Comparison of ENCODE assay signal across 20 cellular contexts in the genomic region with DNA sequence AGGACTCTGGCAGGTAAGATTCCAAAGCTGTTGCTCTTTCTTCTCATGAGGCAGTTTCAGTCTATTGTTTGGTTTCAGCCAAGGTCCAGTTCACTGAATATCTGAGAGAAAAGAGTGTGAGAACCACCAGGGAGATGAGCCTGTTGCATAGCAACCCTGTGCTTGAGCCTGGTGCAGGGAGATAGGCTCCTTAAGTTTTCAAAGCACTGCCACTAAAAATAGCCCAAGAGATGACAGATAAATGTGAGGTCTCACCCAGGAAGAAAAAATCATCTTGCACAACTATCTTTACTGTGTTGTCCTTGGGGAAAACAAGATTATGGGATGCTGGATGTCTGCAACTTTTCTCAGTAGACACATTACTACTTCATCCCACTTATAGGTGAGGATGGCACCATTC.
"Had no signal": no experiment of that assay in that cellular context is flagged by ENCODE, and none has a peak within 500 bp of the region (broad histone marks: within the 10 kb centered on the region; RNA-seq: fewer than 3 reads in every experiment).

No MANE protein-coding gene starts in this region.

- H3K4me1 ChIP-seq: body of pancreas, right atrium auricular region, tibial nerve had no signal

- H3K27me3 ChIP-seq: body of pancreas, right atrium auricular region, tibial nerve had no signal

- H3K36me3 ChIP-seq: right atrium auricular region, tibial nerve had no signal

- H3K9me3 ChIP-seq: body of pancreas, right atrium auricular region, tibial nerve had no signal

- ATAC-seq: activated CD4-positive, alpha-beta T cell treated with anti-CD3 and anti-CD28 coated beads for 36 hours; activated CD8-positive, alpha-beta memory T cell treated with anti-CD3 and anti-CD28 coated beads, Interleukin-2, amount 10 ng/mL, durations not matched to agents 7 days and 5 days; activated T-helper 17 cell treated with anti-CD3 and anti-CD28 coated beads, Interleukin-2, amount 50 U/mL, for 72 hours; body of pancreas; left lobe of liver; natural killer cell treated with Interleukin-12 subunit alpha and Interleukin-12 subunit beta and Interleukin-15 and Interleukin-18, amount 100 ng/mL, for 72 hours; WTC11 had no signal

- H3K36me3 Mint-ChIP-seq: activated CD8-positive, alpha-beta memory T cell treated with anti-CD3 and anti-CD28 coated beads, Interleukin-2, amount 10 ng/mL, durations not matched to agents 7 days and 5 days; activated naive CD8-positive, alpha-beta T cell treated with anti-CD3 and anti-CD28 coated beads, Interleukin-2, amount 10 ng/mL, durations not matched to agents 7 days and 5 days; mesothelial cell of epicardium; natural killer cell treated with Interleukin-12 subunit alpha and Interleukin-12 subunit beta and Interleukin-15 and Interleukin-18, amount 100 ng/mL, for 72 hours; WTC11 had no signal

- DNase-seq: activated CD4-positive, alpha-beta memory T cell treated with anti-CD3 and anti-CD28 coated beads, Interleukin-2, amount 10 ng/mL, durations not matched to agents 7 days and 5 days; activated CD4-positive, alpha-beta T cell treated with anti-CD3 and anti-CD28 coated beads for 36 hours; activated CD8-positive, alpha-beta memory T cell treated with anti-CD3 and anti-CD28 coated beads, Interleukin-2, amount 10 ng/mL, durations not matched to agents 7 days and 5 days; activated naive CD4-positive, alpha-beta T cell; activated naive CD8-positive, alpha-beta T cell treated with anti-CD3 and anti-CD28 coated beads, Interleukin-2, amount 10 ng/mL, durations not matched to agents 7 days and 5 days; body of pancreas; central memory CD4-positive, alpha-beta T cell; kidney; posterior cingulate gyrus; stimulated activated CD4-positive, alpha-beta T cell treated with anti-CD3 and anti-CD28 coated beads, Interleukin-2, amount 100 ng/mL, for 24 hours had no signal

- H3K4me3 ChIP-seq: body of pancreas, lung, right atrium auricular region, tibial nerve had no signal

- H3K9me3 Mint-ChIP-seq: activated CD4-positive, alpha-beta memory T cell treated with anti-CD3 and anti-CD28 coated beads, Interleukin-2, amount 10 ng/mL, durations not matched to agents 7 days and 5 days; activated naive CD8-positive, alpha-beta T cell treated with anti-CD3 and anti-CD28 coated beads, Interleukin-2, amount 10 ng/mL, durations not matched to agents 7 days and 5 days; mesothelial cell of epicardium; natural killer cell treated with Interleukin-12 subunit alpha and Interleukin-12 subunit beta and Interleukin-15 and Interleukin-18, amount 100 ng/mL, for 72 hours; stimulated activated naive CD8-positive, alpha-beta T cell treated with anti-CD3 and anti-CD28 coated beads, Interleukin-15, Interleukin-2, amounts not matched to agents 100 ng/mL and 50 ng/mL, for 24 hours; T-helper 2 cell treated with Interferon-gamma antibody and Interleukin-4, amounts not matched to agents 5 μg/mL and 100 μg/mL, for 36 hours; WTC11 had no signal

- H3K27ac Mint-ChIP-seq: activated CD4-positive, alpha-beta memory T cell treated with anti-CD3 and anti-CD28 coated beads, Interleukin-2, amount 10 ng/mL, durations not matched to agents 7 days and 5 days; activated CD4-positive, alpha-beta T cell treated with anti-CD3 and anti-CD28 coated beads for 36 hours; activated CD8-positive, alpha-beta memory T cell treated with anti-CD3 and anti-CD28 coated beads, Interleukin-2, amount 10 ng/mL, durations not matched to agents 7 days and 5 days; activated naive CD8-positive, alpha-beta T cell treated with anti-CD3 and anti-CD28 coated beads, Interleukin-2, amount 10 ng/mL, durations not matched to agents 7 days and 5 days; activated T-helper 17 cell treated with anti-CD3 and anti-CD28 coated beads, Interleukin-2, amount 50 U/mL, for 72 hours; mesothelial cell of epicardium; natural killer cell treated with Interleukin-12 subunit alpha and Interleukin-12 subunit beta and Interleukin-15 and Interleukin-18, amount 100 ng/mL, for 72 hours; stimulated activated naive CD8-positive, alpha-beta T cell treated with anti-CD3 and anti-CD28 coated beads, Interleukin-15, Interleukin-2, amounts not matched to agents 100 ng/mL and 50 ng/mL, for 24 hours; T-helper 2 cell treated with Interferon-gamma antibody and Interleukin-4, amounts not matched to agents 5 μg/mL and 100 μg/mL, for 36 hours; WTC11 had no signal

- H3K4me3 Mint-ChIP-seq: activated CD4-positive, alpha-beta memory T cell treated with anti-CD3 and anti-CD28 coated beads, Interleukin-2, amount 10 ng/mL, durations not matched to agents 7 days and 5 days; activated CD4-positive, alpha-beta T cell treated with anti-CD3 and anti-CD28 coated beads for 36 hours; activated CD8-positive, alpha-beta memory T cell treated with anti-CD3 and anti-CD28 coated beads, Interleukin-2, amount 10 ng/mL, durations not matched to agents 7 days and 5 days; activated naive CD8-positive, alpha-beta T cell treated with anti-CD3 and anti-CD28 coated beads, Interleukin-2, amount 10 ng/mL, durations not matched to agents 7 days and 5 days; activated T-helper 17 cell treated with anti-CD3 and anti-CD28 coated beads, Interleukin-2, amount 50 U/mL, for 72 hours; mesothelial cell of epicardium; natural killer cell treated with Interleukin-12 subunit alpha and Interleukin-12 subunit beta and Interleukin-15 and Interleukin-18, amount 100 ng/mL, for 72 hours; stimulated activated naive CD8-positive, alpha-beta T cell treated with anti-CD3 and anti-CD28 coated beads, Interleukin-15, Interleukin-2, amounts not matched to agents 100 ng/mL and 50 ng/mL, for 24 hours; T-helper 2 cell treated with Interferon-gamma antibody and Interleukin-4, amounts not matched to agents 5 μg/mL and 100 μg/mL, for 36 hours; WTC11 had no signal

- H3K27ac ChIP-seq: body of pancreas, right atrium auricular region, tibial nerve had no signal

- H3K4me1 Mint-ChIP-seq: activated CD4-positive, alpha-beta memory T cell treated with anti-CD3 and anti-CD28 coated beads, Interleukin-2, amount 10 ng/mL, durations not matched to agents 7 days and 5 days; activated CD4-positive, alpha-beta T cell treated with anti-CD3 and anti-CD28 coated beads for 36 hours; activated CD8-positive, alpha-beta memory T cell treated with anti-CD3 and anti-CD28 coated beads, Interleukin-2, amount 10 ng/mL, durations not matched to agents 7 days and 5 days; activated naive CD8-positive, alpha-beta T cell treated with anti-CD3 and anti-CD28 coated beads, Interleukin-2, amount 10 ng/mL, durations not matched to agents 7 days and 5 days; activated T-helper 17 cell treated with anti-CD3 and anti-CD28 coated beads, Interleukin-2, amount 50 U/mL, for 72 hours had no signal
